ENCODE assay signal across 24 cellular contexts in genomic region chr10:34288634-34289033, GRCh38.
DNase-seq lines count a peak whose midpoint lies in the region; ATAC-seq, FAIRE-seq and TF ChIP-seq lines count a peak whose summit lies in the region.
"Had no signal": no experiment of that assay in that cellular context is flagged by ENCODE, and none has a peak within 500 bp of the region (broad histone marks: within the 10 kb centered on the region; RNA-seq: fewer than 3 reads in every experiment).

No MANE protein-coding gene starts in this region.

- H3K4me3 ChIP-seq in bronchial epithelial cell (ENCODE audit: low read depth, low read length) (no peak overlapping the region), hepatocyte (no peak overlapping the region), upper lobe of right lung (no peak overlapping the region)
- H3K4me3 ChIP-seq: neural progenitor cell, transverse colon had no signal

- no peak overlapping the region for H2AFZ ChIP-seq in hepatocyte
- H2AFZ ChIP-seq: neural progenitor cell had no signal

- H3K4me1 ChIP-seq in hepatocyte (ENCODE audit: insufficient read depth) (no peaks in the 10 kb centered on the region), upper lobe of right lung (peaks cover 8% of the 10 kb centered on the region)
- H3K4me1 ChIP-seq: neural progenitor cell had no signal

- H3K4me1 Mint-ChIP-seq in stimulated activated effector memory CD8-positive, alpha-beta T cell treated with anti-CD3 and anti-CD28 coated beads, Interleukin-12 subunit alpha, Interleukin-12 subunit beta, amount 100 ng/mL, for 72 hours = no peaks in the 10 kb centered on the region
- H3K4me1 Mint-ChIP-seq: activated CD8-positive, alpha-beta memory T cell treated with anti-CD3 and anti-CD28 coated beads, Interleukin-2, amount 10 ng/mL, durations not matched to agents 7 days and 5 days; activated naive CD8-positive, alpha-beta T cell treated with anti-CD3 and anti-CD28 coated beads for 36 hours; B cell; IgD-negative memory B cell; T-helper 17 cell had no signal

- no peaks in the 10 kb centered on the region for H3K9me3 Mint-ChIP-seq in stimulated activated effector memory CD8-positive, alpha-beta T cell treated with anti-CD3 and anti-CD28 coated beads, Interleukin-12 subunit alpha, Interleukin-12 subunit beta, amount 100 ng/mL, for 72 hours
- H3K9me3 Mint-ChIP-seq: activated CD4-positive, alpha-beta T cell treated with anti-CD3 and anti-CD28 coated beads, Interleukin-2, amount 10 ng/mL, durations not matched to agents 24 days and 14 days; activated naive CD8-positive, alpha-beta T cell treated with anti-CD3 and anti-CD28 coated beads for 36 hours; neural progenitor cell had no signal

- no peak for FAIRE-seq in bronchial epithelial cell (lab: Jason Lieb, UNC)
- FAIRE-seq: endometrium had no signal

- no peaks in the 10 kb centered on the region for H3K36me3 Mint-ChIP-seq in stimulated activated effector memory CD8-positive, alpha-beta T cell treated with anti-CD3 and anti-CD28 coated beads, Interleukin-12 subunit alpha, Interleukin-12 subunit beta, amount 100 ng/mL, for 72 hours
- H3K36me3 Mint-ChIP-seq: activated CD8-positive, alpha-beta memory T cell treated with anti-CD3 and anti-CD28 coated beads, Interleukin-2, amount 10 ng/mL, durations not matched to agents 7 days and 5 days; activated naive CD8-positive, alpha-beta T cell treated with anti-CD3 and anti-CD28 coated beads for 36 hours; IgD-negative memory B cell had no signal

- H3K27ac ChIP-seq in hepatocyte (no peak overlapping the region), upper lobe of right lung (no peak overlapping the region)
- H3K27ac ChIP-seq: HL-60, neural progenitor cell, transverse colon had no signal

- peak; percentile 23 for ATAC-seq in upper lobe of right lung
- ATAC-seq in stimulated activated effector memory CD8-positive, alpha-beta T cell treated with anti-CD3 and anti-CD28 coated beads, Interleukin-12 subunit alpha, Interleukin-12 subunit beta, amount 100 ng/mL, for 72 hours = no peak
- ATAC-seq: activated CD8-positive, alpha-beta memory T cell treated with anti-CD3 and anti-CD28 coated beads, Interleukin-2, amount 10 ng/mL, durations not matched to agents 7 days and 5 days; left ventricle myocardium superior; stimulated activated naive CD8-positive, alpha-beta T cell treated with anti-CD3 and anti-CD28 coated beads, Interleukin-15, Interleukin-2, amounts not matched to agents 100 U/mL and 50 U/mL, for 24 hours; T-helper 17 cell had no signal

- H3K27ac Mint-ChIP-seq in stimulated activated effector memory CD8-positive, alpha-beta T cell treated with anti-CD3 and anti-CD28 coated beads, Interleukin-12 subunit alpha, Interleukin-12 subunit beta, amount 100 ng/mL, for 72 hours = no peak overlapping the region
- H3K27ac Mint-ChIP-seq: activated CD4-positive, alpha-beta T cell treated with anti-CD3 and anti-CD28 coated beads, Interleukin-2, amount 10 ng/mL, durations not matched to agents 24 days and 14 days; activated CD8-positive, alpha-beta memory T cell treated with anti-CD3 and anti-CD28 coated beads, Interleukin-2, amount 10 ng/mL, durations not matched to agents 7 days and 5 days; activated naive CD8-positive, alpha-beta T cell treated with anti-CD3 and anti-CD28 coated beads for 36 hours; B cell; brain; IgD-negative memory B cell; neural progenitor cell; progenitor cell of endocrine pancreas; T-helper 17 cell had no signal

- DNase-seq in LoVo (ENCODE audit: low spot score) (peak; percentile 3), bronchial epithelial cell (ENCODE audit: low read depth) (peak; percentile 86), hepatocyte (ENCODE audit: low spot score) (peak; percentile 42), upper lobe of right lung (no peak), D341Med (ENCODE audit: low spot score) (no peak)
- DNase-seq in stimulated activated effector memory CD8-positive, alpha-beta T cell treated with anti-CD3 and anti-CD28 coated beads, Interleukin-12 subunit alpha, Interleukin-12 subunit beta, amount 100 ng/mL, for 72 hours (ENCODE audit: low spot score in 2 of 2) = no peak
- no peak for DNase-seq in stimulated activated CD4-positive, alpha-beta T cell treated with anti-CD3 and anti-CD28 coated beads, Interleukin-2, amount 100 ng/mL, for 24 hours
- DNase-seq: activated CD4-positive, alpha-beta T cell treated with anti-CD3 and anti-CD28 coated beads, Interleukin-2, amount 10 ng/mL, durations not matched to agents 24 days and 14 days; activated CD8-positive, alpha-beta memory T cell treated with anti-CD3 and anti-CD28 coated beads, Interleukin-2, amount 10 ng/mL, durations not matched to agents 7 days and 5 days; activated naive CD8-positive, alpha-beta T cell treated with anti-CD3 and anti-CD28 coated beads for 36 hours; cortex of kidney; left ventricle myocardium superior; NCI-H1694 treated with DMSO at 0.1 percent for 48 hours; NCI-H82; stimulated activated naive CD8-positive, alpha-beta T cell treated with anti-CD3 and anti-CD28 coated beads, Interleukin-15, Interleukin-2, amounts not matched to agents 100 U/mL and 50 U/mL, for 24 hours; T-helper 17 cell; transverse colon had no signal

- H3K4me2 ChIP-seq in hepatocyte = no peak overlapping the region
- H3K4me2 ChIP-seq: neural progenitor cell had no signal

- WGBS in hepatocyte (ENCODE audit: low lambda C conversion rate, missing lambda C conversion rate) = 62% methylated on average over 3 of the region's 3 CpGs

- no peaks in the 10 kb centered on the region for H3K9me3 ChIP-seq in hepatocyte (ENCODE audit: low read depth)
- H3K9me3 ChIP-seq in upper lobe of right lung = no peaks in the 10 kb centered on the region
- H3K9me3 ChIP-seq: transverse colon had no signal

- no peaks in the 10 kb centered on the region for H4K20me1 ChIP-seq in hepatocyte (ENCODE audit: insufficient read depth, poor library complexity, severe bottlenecking)

- H3K27me3 ChIP-seq in bronchial epithelial cell (ENCODE audit: control insufficient read depth, insufficient read depth, low read length) (no peaks in the 10 kb centered on the region), hepatocyte (no peaks in the 10 kb centered on the region), upper lobe of right lung (no peaks in the 10 kb centered on the region)
- H3K27me3 ChIP-seq: neural progenitor cell, transverse colon had no signal

- no peak overlapping the region for H3K4me3 Mint-ChIP-seq in stimulated activated effector memory CD8-positive, alpha-beta T cell treated with anti-CD3 and anti-CD28 coated beads, Interleukin-12 subunit alpha, Interleukin-12 subunit beta, amount 100 ng/mL, for 72 hours
- H3K4me3 Mint-ChIP-seq: activated CD4-positive, alpha-beta T cell treated with anti-CD3 and anti-CD28 coated beads, Interleukin-2, amount 10 ng/mL, durations not matched to agents 24 days and 14 days; activated CD8-positive, alpha-beta memory T cell treated with anti-CD3 and anti-CD28 coated beads, Interleukin-2, amount 10 ng/mL, durations not matched to agents 7 days and 5 days; activated naive CD8-positive, alpha-beta T cell treated with anti-CD3 and anti-CD28 coated beads for 36 hours; B cell; brain; IgD-negative memory B cell; neural progenitor cell; T-helper 17 cell had no signal

- TF ChIP-seq CTCF in bronchial epithelial cell (IDR thresholded peaks at IDR 0.05; ENCODE audit: insufficient read depth, low read length, severe bottlenecking) (peak; percentile 5), hepatocyte (IDR thresholded peaks at IDR 0.05; ENCODE audit: poor library complexity) (peak; percentile 4), upper lobe of right lung (IDR thresholded peaks at IDR 0.05) (no peak)

- no peaks in the 10 kb centered on the region for H3K9me2 ChIP-seq in hepatocyte (replicated peaks; ENCODE audit: insufficient read depth)

- no peaks in the 10 kb centered on the region for H3K79me2 ChIP-seq in hepatocyte

- H3K36me3 ChIP-seq in bronchial epithelial cell (ENCODE audit: control insufficient read depth, insufficient read depth, low read length) = no peaks in the 10 kb centered on the region
- H3K36me3 ChIP-seq in hepatocyte (replicated peaks; ENCODE audit: insufficient read depth, low read depth) = no peaks in the 10 kb centered on the region
- no peaks in the 10 kb centered on the region for H3K36me3 ChIP-seq in upper lobe of right lung
- H3K36me3 ChIP-seq: neural progenitor cell, transverse colon had no signal

- intact Hi-C loops in upper lobe of right lung (cut with DNase I) = no loop called here

Comparison
In these comparisons a context has a peak if more than half of its experiments do, and no peak if none do; other contexts are left out.
1. DNase-seq: peak in LoVo (single experiment), bronchial epithelial cell (single experiment) and hepatocyte (single experiment); none in upper lobe of right lung (single experiment), D341Med (single experiment), stimulated activated effector memory CD8-positive, alpha-beta T cell treated with anti-CD3 and anti-CD28 coated beads, Interleukin-12 subunit alpha, Interleukin-12 subunit beta, amount 100 ng/mL, for 72 hours (0 of 2) and stimulated activated CD4-positive, alpha-beta T cell treated with anti-CD3 and anti-CD28 coated beads, Interleukin-2, amount 100 ng/mL, for 24 hours (0 of 2).